In genomic region chr2:86492057-86492456, GRCh38 we compare ENCODE assay signal across 1 cellular context.
TF ChIP-seq lines count a peak whose summit lies in the region.

No MANE protein-coding gene starts in this region.

TF ChIP-seq in HepG2, 621 proteins besides CTCF, POLR2A, EP300 and RAD21 (continued from another document and continues in another):
- TF ChIP-seq, protein P1, sequence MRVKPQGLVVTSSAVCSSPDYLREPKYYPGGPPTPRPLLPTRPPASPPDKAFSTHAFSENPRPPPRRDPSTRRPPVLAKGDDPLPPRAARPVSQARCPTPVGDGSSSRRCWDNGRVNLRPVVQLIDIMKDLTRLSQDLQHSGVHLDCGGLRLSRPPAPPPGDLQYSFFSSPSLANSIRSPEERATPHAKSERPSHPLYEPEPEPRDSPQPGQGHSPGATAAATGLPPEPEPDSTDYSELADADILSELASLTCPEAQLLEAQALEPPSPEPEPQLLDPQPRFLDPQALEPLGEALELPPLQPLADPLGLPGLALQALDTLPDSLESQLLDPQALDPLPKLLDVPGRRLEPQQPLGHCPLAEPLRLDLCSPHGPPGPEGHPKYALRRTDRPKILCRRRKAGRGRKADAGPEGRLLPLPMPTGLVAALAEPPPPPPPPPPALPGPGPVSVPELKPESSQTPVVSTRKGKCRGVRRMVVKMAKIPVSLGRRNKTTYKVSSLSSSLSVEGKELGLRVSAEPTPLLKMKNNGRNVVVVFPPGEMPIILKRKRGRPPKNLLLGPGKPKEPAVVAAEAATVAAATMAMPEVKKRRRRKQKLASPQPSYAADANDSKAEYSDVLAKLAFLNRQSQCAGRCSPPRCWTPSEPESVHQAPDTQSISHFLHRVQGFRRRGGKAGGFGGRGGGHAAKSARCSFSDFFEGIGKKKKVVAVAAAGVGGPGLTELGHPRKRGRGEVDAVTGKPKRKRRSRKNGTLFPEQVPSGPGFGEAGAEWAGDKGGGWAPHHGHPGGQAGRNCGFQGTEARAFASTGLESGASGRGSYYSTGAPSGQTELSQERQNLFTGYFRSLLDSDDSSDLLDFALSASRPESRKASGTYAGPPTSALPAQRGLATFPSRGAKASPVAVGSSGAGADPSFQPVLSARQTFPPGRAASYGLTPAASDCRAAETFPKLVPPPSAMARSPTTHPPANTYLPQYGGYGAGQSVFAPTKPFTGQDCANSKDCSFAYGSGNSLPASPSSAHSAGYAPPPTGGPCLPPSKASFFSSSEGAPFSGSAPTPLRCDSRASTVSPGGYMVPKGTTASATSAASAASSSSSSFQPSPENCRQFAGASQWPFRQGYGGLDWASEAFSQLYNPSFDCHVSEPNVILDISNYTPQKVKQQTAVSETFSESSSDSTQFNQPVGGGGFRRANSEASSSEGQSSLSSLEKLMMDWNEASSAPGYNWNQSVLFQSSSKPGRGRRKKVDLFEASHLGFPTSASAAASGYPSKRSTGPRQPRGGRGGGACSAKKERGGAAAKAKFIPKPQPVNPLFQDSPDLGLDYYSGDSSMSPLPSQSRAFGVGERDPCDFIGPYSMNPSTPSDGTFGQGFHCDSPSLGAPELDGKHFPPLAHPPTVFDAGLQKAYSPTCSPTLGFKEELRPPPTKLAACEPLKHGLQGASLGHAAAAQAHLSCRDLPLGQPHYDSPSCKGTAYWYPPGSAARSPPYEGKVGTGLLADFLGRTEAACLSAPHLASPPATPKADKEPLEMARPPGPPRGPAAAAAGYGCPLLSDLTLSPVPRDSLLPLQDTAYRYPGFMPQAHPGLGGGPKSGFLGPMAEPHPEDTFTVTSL (CRISPR knock-in tag; IDR thresholded peaks at IDR 0.05; ENCODE audit: borderline replicate concordance), result peak; percentile 56; the same call in 1 of the 2 replicates
- TF ChIP-seq TFDP1 (CRISPR knock-in tag; IDR thresholded peaks at IDR 0.05; ENCODE audit: borderline replicate concordance) (no peak), ZNF33A (CRISPR knock-in tag; IDR thresholded peaks at IDR 0.05; ENCODE audit: borderline replicate concordance) (no peak), MED1 (CRISPR knock-in tag; IDR thresholded peaks at IDR 0.05) (no peak), CEBPG (CRISPR knock-in tag; IDR thresholded peaks at IDR 0.05) (peak; percentile 46), GATAD2A (CRISPR knock-in tag; IDR thresholded peaks at IDR 0.05) (peak; percentile 83), GMEB2 (CRISPR knock-in tag; IDR thresholded peaks at IDR 0.05; ENCODE audit: low read depth) (no peak), KLF16 (CRISPR knock-in tag; IDR thresholded peaks at IDR 0.05) (no peak), ZNF382 (CRISPR knock-in tag; IDR thresholded peaks at IDR 0.05; ENCODE audit: borderline replicate concordance) (no peak), SATB2 (CRISPR knock-in tag; IDR thresholded peaks at IDR 0.05) (no peak), ZNF317 (CRISPR knock-in tag; IDR thresholded peaks at IDR 0.05) (no peak), ZNF484 (CRISPR knock-in tag; IDR thresholded peaks at IDR 0.05; ENCODE audit: borderline replicate concordance, low read depth) (no peak), ZNF709 (CRISPR knock-in tag; IDR thresholded peaks at IDR 0.05) (no peak), FOXJ3 (CRISPR knock-in tag; IDR thresholded peaks at IDR 0.05; ENCODE audit: borderline replicate concordance) (peak; percentile 45; the same call in 1 of the 2 replicates), ZNF224 (CRISPR knock-in tag; IDR thresholded peaks at IDR 0.05) (no peak), KDM2A (CRISPR knock-in tag; IDR thresholded peaks at IDR 0.05; ENCODE audit: borderline replicate concordance, low read depth) (no peak), NAIF1 (CRISPR knock-in tag; IDR thresholded peaks at IDR 0.05; ENCODE audit: borderline replicate concordance) (no peak), BCL6 (CRISPR knock-in tag; IDR thresholded peaks at IDR 0.05) (peak; percentile 55), ATF7 (IDR thresholded peaks at IDR 0.05) (no peak), ATF7 (CRISPR knock-in tag; IDR thresholded peaks at IDR 0.05) (no peak), SNAI1 (CRISPR knock-in tag; IDR thresholded peaks at IDR 0.05; ENCODE audit: borderline replicate concordance) (no peak), FOXP4 (CRISPR knock-in tag; IDR thresholded peaks at IDR 0.05) (peak; percentile 23; the same call in 1 of the 2 replicates), ASH2L (IDR thresholded peaks at IDR 0.05; ENCODE audit: insufficient read length, low read depth, low read length) (peak; percentile 60), TP53 (CRISPR knock-in tag; conservative IDR thresholded peaks at IDR 0.05) (no peak), ZNF710 (CRISPR knock-in tag; IDR thresholded peaks at IDR 0.05; ENCODE audit: borderline replicate concordance) (no peak), ISL2 (CRISPR knock-in tag; IDR thresholded peaks at IDR 0.05) (peak; percentile 10; the same call in 1 of the 2 replicates), ZEB1 (IDR thresholded peaks at IDR 0.05; ENCODE audit: insufficient replicate concordance, low read depth) (no peak), NCOR1 (IDR thresholded peaks at IDR 0.05; ENCODE audit: borderline replicate concordance, low read length) (peak; percentile 40; the same call in 1 of the 2 replicates), HNF4A (CRISPR knock-in tag; IDR thresholded peaks at IDR 0.05) (peak; percentile 85), ZBTB21 (CRISPR knock-in tag; IDR thresholded peaks at IDR 0.05) (no peak)
- TF ChIP-seq, protein P2, sequence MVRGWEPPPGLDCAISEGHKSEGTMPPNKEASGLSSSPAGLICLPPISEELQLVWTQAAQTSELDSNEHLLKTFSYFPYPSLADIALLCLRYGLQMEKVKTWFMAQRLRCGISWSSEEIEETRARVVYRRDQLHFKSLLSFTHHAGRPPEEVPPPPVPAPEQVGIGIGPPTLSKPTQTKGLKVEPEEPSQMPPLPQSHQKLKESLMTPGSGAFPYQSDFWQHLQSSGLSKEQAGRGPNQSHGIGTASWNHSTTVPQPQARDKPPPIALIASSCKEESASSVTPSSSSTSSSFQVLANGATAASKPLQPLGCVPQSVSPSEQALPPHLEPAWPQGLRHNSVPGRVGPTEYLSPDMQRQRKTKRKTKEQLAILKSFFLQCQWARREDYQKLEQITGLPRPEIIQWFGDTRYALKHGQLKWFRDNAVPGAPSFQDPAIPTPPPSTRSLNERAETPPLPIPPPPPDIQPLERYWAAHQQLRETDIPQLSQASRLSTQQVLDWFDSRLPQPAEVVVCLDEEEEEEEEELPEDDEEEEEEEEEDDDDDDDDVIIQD (CRISPR knock-in tag; IDR thresholded peaks at IDR 0.05; ENCODE audit: low read depth), result 0 out of 2 replicates have a peak, but pooled peaks have one; percentile 19
- TF ChIP-seq, protein P3, sequence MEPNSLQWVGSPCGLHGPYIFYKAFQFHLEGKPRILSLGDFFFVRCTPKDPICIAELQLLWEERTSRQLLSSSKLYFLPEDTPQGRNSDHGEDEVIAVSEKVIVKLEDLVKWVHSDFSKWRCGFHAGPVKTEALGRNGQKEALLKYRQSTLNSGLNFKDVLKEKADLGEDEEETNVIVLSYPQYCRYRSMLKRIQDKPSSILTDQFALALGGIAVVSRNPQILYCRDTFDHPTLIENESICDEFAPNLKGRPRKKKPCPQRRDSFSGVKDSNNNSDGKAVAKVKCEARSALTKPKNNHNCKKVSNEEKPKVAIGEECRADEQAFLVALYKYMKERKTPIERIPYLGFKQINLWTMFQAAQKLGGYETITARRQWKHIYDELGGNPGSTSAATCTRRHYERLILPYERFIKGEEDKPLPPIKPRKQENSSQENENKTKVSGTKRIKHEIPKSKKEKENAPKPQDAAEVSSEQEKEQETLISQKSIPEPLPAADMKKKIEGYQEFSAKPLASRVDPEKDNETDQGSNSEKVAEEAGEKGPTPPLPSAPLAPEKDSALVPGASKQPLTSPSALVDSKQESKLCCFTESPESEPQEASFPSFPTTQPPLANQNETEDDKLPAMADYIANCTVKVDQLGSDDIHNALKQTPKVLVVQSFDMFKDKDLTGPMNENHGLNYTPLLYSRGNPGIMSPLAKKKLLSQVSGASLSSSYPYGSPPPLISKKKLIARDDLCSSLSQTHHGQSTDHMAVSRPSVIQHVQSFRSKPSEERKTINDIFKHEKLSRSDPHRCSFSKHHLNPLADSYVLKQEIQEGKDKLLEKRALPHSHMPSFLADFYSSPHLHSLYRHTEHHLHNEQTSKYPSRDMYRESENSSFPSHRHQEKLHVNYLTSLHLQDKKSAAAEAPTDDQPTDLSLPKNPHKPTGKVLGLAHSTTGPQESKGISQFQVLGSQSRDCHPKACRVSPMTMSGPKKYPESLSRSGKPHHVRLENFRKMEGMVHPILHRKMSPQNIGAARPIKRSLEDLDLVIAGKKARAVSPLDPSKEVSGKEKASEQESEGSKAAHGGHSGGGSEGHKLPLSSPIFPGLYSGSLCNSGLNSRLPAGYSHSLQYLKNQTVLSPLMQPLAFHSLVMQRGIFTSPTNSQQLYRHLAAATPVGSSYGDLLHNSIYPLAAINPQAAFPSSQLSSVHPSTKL (CRISPR knock-in tag; IDR thresholded peaks at IDR 0.05), result peak; percentile 51
- TF ChIP-seq, protein P4, sequence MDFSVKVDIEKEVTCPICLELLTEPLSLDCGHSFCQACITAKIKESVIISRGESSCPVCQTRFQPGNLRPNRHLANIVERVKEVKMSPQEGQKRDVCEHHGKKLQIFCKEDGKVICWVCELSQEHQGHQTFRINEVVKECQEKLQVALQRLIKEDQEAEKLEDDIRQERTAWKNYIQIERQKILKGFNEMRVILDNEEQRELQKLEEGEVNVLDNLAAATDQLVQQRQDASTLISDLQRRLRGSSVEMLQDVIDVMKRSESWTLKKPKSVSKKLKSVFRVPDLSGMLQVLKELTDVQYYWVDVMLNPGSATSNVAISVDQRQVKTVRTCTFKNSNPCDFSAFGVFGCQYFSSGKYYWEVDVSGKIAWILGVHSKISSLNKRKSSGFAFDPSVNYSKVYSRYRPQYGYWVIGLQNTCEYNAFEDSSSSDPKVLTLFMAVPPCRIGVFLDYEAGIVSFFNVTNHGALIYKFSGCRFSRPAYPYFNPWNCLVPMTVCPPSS (IDR thresholded peaks at IDR 0.05), result no peak
- TF ChIP-seq, protein P5, sequence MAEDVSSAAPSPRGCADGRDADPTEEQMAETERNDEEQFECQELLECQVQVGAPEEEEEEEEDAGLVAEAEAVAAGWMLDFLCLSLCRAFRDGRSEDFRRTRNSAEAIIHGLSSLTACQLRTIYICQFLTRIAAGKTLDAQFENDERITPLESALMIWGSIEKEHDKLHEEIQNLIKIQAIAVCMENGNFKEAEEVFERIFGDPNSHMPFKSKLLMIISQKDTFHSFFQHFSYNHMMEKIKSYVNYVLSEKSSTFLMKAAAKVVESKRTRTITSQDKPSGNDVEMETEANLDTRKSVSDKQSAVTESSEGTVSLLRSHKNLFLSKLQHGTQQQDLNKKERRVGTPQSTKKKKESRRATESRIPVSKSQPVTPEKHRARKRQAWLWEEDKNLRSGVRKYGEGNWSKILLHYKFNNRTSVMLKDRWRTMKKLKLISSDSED (CRISPR knock-in tag; IDR thresholded peaks at IDR 0.05), result no peak
